ENCODE assay signal across 8 cellular contexts in genomic region chr15:84653584-84653909, GRCh38. TPM values are rescaled to one million over a fixed set of nuclear protein-coding genes. Genes with fewer than 3 reads are reported as not detected.
DNase-seq lines count a peak whose midpoint lies in the region; ATAC-seq, FAIRE-seq and TF ChIP-seq lines count a peak whose summit lies in the region.

No MANE protein-coding gene starts in this region.

- peak overlapping the region; percentile 76 for H3K9ac ChIP-seq in mucosa of stomach (ENCODE audit: low read length)

- H3K4me1 ChIP-seq in A673 (ENCODE audit: insufficient read depth, low read length, poor library complexity, severe bottlenecking) (peaks cover 18% of the 10 kb centered on the region), mucosa of stomach (ENCODE audit: control insufficient read depth, insufficient read depth, low read length) (peaks cover 29% of the 10 kb centered on the region)

- FAIRE-seq in bronchial epithelial cell (lab: Jason Lieb, UNC) = no peak

- CTCF ChIA-PET in A673 (lab: Charles Lee) = no interaction called here

- no peaks in the 10 kb centered on the region for H3K27me3 ChIP-seq in A673 (replicated peaks; ENCODE audit: insufficient read depth, low read depth, low read length, poor library complexity)
- no peaks in the 10 kb centered on the region for H3K27me3 ChIP-seq in bronchial epithelial cell (ENCODE audit: control insufficient read depth, insufficient read depth, low read length)
- no peaks in the 10 kb centered on the region for H3K27me3 ChIP-seq in mucosa of stomach (ENCODE audit: control insufficient read depth, insufficient read depth, low read length)

- peaks cover 24% of the 10 kb centered on the region for H3K36me3 ChIP-seq in A673 (ENCODE audit: insufficient read depth, low read length, poor library complexity, severe bottlenecking)
- H3K36me3 ChIP-seq in bronchial epithelial cell (ENCODE audit: control insufficient read depth, insufficient read depth, low read length) = peaks cover 12% of the 10 kb centered on the region
- H3K36me3 ChIP-seq in mucosa of stomach (ENCODE audit: control insufficient read depth, insufficient read depth, low read length) = peaks cover 9% of the 10 kb centered on the region

- H3K4me3 ChIP-seq in A673 (ENCODE audit: low read depth, low read length, poor library complexity, severe bottlenecking) (peak overlapping the region; percentile 67), bronchial epithelial cell (ENCODE audit: low read depth, low read length) (peak overlapping the region; percentile 74), mucosa of stomach (ENCODE audit: low read length) (peak overlapping the region; percentile 81)

- peak; percentile 25 for DNase-seq in A673 (ENCODE audit: low spot score)
- DNase-seq in bronchial epithelial cell (ENCODE audit: low read depth) = no peak
- no peak for DNase-seq in RPMI8226
- no peak for DNase-seq in DMS79 treated with DMSO at 0.1 percent for 48 hours (lab: John Stamatoyannopoulos, UW)

- BruUV-seq in A673 (replicated peaks; lab: Mats Ljungman, UMichigan) = TSS peak; percentile 85

- H3K27ac ChIP-seq in A673 (ENCODE audit: low read depth, low read length, poor library complexity, severe bottlenecking) = peak overlapping the region; percentile 73

- TF ChIP-seq CTCF in A673 (conservative IDR thresholded peaks at IDR 0.05; ENCODE audit: low read depth, low read length) (no peak), bronchial epithelial cell (IDR thresholded peaks at IDR 0.05; ENCODE audit: insufficient read depth, low read length, severe bottlenecking) (no peak)

- H3K9me3 ChIP-seq in A673 (ENCODE audit: low read depth, low read length, poor library complexity, severe bottlenecking) (no peaks in the 10 kb centered on the region), mucosa of stomach (ENCODE audit: control insufficient read depth, low read length) (no peaks in the 10 kb centered on the region)

- peak; percentile 3 for ATAC-seq in HG02840 (IDR thresholded peaks at IDR 0.05; ENCODE audit: low FRiP score, unreplicated experiment)
- no peak for ATAC-seq in HG03520 (IDR thresholded peaks at IDR 0.05; ENCODE audit: unreplicated experiment)
- ATAC-seq in GM21447 (IDR thresholded peaks at IDR 0.05; ENCODE audit: unreplicated experiment) = no peak

- intact Hi-C loops in A673 (cut with micrococcal nuclease; ENCODE audit: unreplicated experiment) = no loop called here

- POLR2A ChIA-PET in A673 (lab: Charles Lee; ENCODE audit: low non-redundant PET) = interaction anchor here (0.5 to 0.7 kb wide), 2 partner anchors 19 to 23 kb away, joined by 3 read pairs; no protein-coding TSS in a partner anchor

RNA-seq across cellular contexts. Expression of gene WDR73, which starts 0.5 kb away (rescaled TPM):
- total RNA-seq in A673 (2021) (42.4 and 43.6 TPM in 2 replicates), bronchial epithelial cell (24.0 and 31.0 TPM in 2 replicates)

RNA-seq across cellular contexts. Expression of gene NMB, which starts 4.5 kb away (rescaled TPM):
- total RNA-seq in A673 (2021) = 15.1 and 15.3 TPM in 2 replicates
- total RNA-seq in bronchial epithelial cell = 1.1 and 1.5 TPM in 2 replicates

RNA-seq across cellular contexts. Expression of gene ZSCAN2, which starts 52.7 kb away (rescaled TPM):
- 15.2 and 22.0 TPM in 2 replicates for total RNA-seq in A673 (2021)
- 4.7 and 7.4 TPM in 2 replicates for total RNA-seq in bronchial epithelial cell
